In the genomic region with DNA sequence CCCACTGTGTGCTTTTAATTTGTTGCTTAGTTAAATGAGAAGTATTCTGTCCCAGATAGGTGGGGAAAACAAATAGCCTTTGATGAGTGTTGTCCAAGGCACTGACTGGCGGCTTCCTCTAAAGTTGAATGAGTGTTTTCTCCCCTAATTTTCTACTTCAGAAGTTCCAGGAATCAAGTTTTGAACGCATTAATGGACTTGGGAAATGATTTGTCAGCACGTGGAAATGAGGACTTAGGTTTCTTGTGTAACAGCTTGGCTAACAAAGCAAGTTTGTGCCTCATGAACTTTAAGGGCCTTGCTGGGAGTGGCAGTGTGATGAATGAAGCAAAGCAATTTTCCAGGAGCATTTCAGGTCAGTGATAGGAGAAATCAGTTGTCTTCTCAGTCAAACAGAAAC, we compare ENCODE assay signal across 19 cellular contexts. TPM values are rescaled to one million over a fixed set of nuclear protein-coding genes. Genes with fewer than 3 reads are reported as not detected.
A peak's percentile ranks its signal among the peaks of the same experiment; 100 is the strongest.
DNase-seq lines count a peak whose midpoint lies in the region; ATAC-seq and TF ChIP-seq lines count a peak whose summit lies in the region.
"Had no signal": no experiment of that assay in that cellular context is flagged by ENCODE, and none has a peak within 500 bp of the region (broad histone marks: within the 10 kb centered on the region; RNA-seq: fewer than 3 reads in every experiment).

No MANE protein-coding gene starts in this region.

- peaks cover 54% of the 10 kb centered on the region for H3K4me1 Mint-ChIP-seq in nephron progenitor cell
- H3K4me1 Mint-ChIP-seq in activated T-helper 1 cell treated with anti-CD3 and anti-CD28 coated beads, Interleukin-12 subunit alpha, Interleukin-12 subunit beta, Interleukin-2, Interleukin-4 antibody, amounts not matched to agents 30 ng/mL and 10 ng/mL and 1 ng/mL, durations not matched to agents 14 hours and 24 hours and 36 hours (ENCODE audit: low read depth) = peaks cover 5% of the 10 kb centered on the region
- H3K4me1 Mint-ChIP-seq: activated T-helper 17 cell treated with anti-CD3 and anti-CD28 coated beads, Interleukin-2, amount 50 U/mL, for 72 hours had no signal

- H3K27me3 Mint-ChIP-seq in nephron progenitor cell (ENCODE audit: low read depth, poor library complexity) = no peaks in the 10 kb centered on the region
- H3K27me3 Mint-ChIP-seq in activated T-helper 1 cell treated with anti-CD3 and anti-CD28 coated beads, Interleukin-12 subunit alpha, Interleukin-12 subunit beta, Interleukin-2, Interleukin-4 antibody, amounts not matched to agents 30 ng/mL and 10 ng/mL and 1 ng/mL, durations not matched to agents 14 hours and 24 hours and 36 hours (ENCODE audit: insufficient read depth) = no peaks in the 10 kb centered on the region
- H3K27me3 Mint-ChIP-seq: activated CD4-positive, alpha-beta memory T cell treated with anti-CD3 and anti-CD28 coated beads, Interleukin-2, amount 10 ng/mL, durations not matched to agents 7 days and 5 days; activated T-helper 17 cell treated with anti-CD3 and anti-CD28 coated beads, Interleukin-2, amount 50 U/mL, for 72 hours; naive B cell had no signal

- H3K4me3 ChIP-seq in AG09309 (ENCODE audit: control insufficient read depth, low read depth, low read length) = no peak overlapping the region
- H3K4me3 ChIP-seq: uterus had no signal

- H3K4me3 Mint-ChIP-seq in nephron progenitor cell = peak overlapping the region; percentile 45
- H3K4me3 Mint-ChIP-seq in activated T-helper 1 cell treated with anti-CD3 and anti-CD28 coated beads, Interleukin-12 subunit alpha, Interleukin-12 subunit beta, Interleukin-2, Interleukin-4 antibody, amounts not matched to agents 30 ng/mL and 10 ng/mL and 1 ng/mL, durations not matched to agents 14 hours and 24 hours and 36 hours = no peak overlapping the region
- H3K4me3 Mint-ChIP-seq: activated CD4-positive, alpha-beta memory T cell treated with anti-CD3 and anti-CD28 coated beads, Interleukin-2, amount 10 ng/mL, durations not matched to agents 7 days and 5 days; activated T-helper 17 cell treated with anti-CD3 and anti-CD28 coated beads, Interleukin-2, amount 50 U/mL, for 72 hours; immature natural killer cell; naive B cell had no signal

- intact Hi-C loops in activated T-helper 1 cell treated with anti-CD3 and anti-CD28 coated beads, Interleukin-12 subunit alpha, Interleukin-12 subunit beta, Interleukin-2, Interleukin-4 antibody, amounts not matched to agents 30 ng/mL and 10 ng/mL and 1 ng/mL, durations not matched to agents 14 hours and 24 hours and 36 hours (cut with micrococcal nuclease) = no loop called here

- ATAC-seq in HG03342 (IDR thresholded peaks at IDR 0.05; ENCODE audit: unreplicated experiment) = no peak
- ATAC-seq in GM18858 (IDR thresholded peaks at IDR 0.05; ENCODE audit: unreplicated experiment) = no peak
- ATAC-seq: activated T-helper 17 cell treated with anti-CD3 and anti-CD28 coated beads, Interleukin-2, amount 50 U/mL, for 72 hours; foreskin keratinocyte; SK-N-SH treated with all-trans-retinoic acid at 6 μM for 48 hours had no signal

- peaks cover 6% of the 10 kb centered on the region for H3K36me3 Mint-ChIP-seq in nephron progenitor cell (ENCODE audit: low read depth)
- peaks cover 4% of the 10 kb centered on the region for H3K36me3 Mint-ChIP-seq in activated T-helper 1 cell treated with anti-CD3 and anti-CD28 coated beads, Interleukin-12 subunit alpha, Interleukin-12 subunit beta, Interleukin-2, Interleukin-4 antibody, amounts not matched to agents 30 ng/mL and 10 ng/mL and 1 ng/mL, durations not matched to agents 14 hours and 24 hours and 36 hours (ENCODE audit: low read depth)

- in situ Hi-C loops in SK-MEL-5 (cut with HindIII; ENCODE audit: low pct_unique_long_range_greater_than_20kb, low sequenced_read_pairs) = no loop called here

- peak overlapping the region; percentile 91 for H3K27ac Mint-ChIP-seq in nephron progenitor cell
- H3K27ac Mint-ChIP-seq in activated T-helper 1 cell treated with anti-CD3 and anti-CD28 coated beads, Interleukin-12 subunit alpha, Interleukin-12 subunit beta, Interleukin-2, Interleukin-4 antibody, amounts not matched to agents 30 ng/mL and 10 ng/mL and 1 ng/mL, durations not matched to agents 14 hours and 24 hours and 36 hours = no peak overlapping the region
- H3K27ac Mint-ChIP-seq: activated CD4-positive, alpha-beta memory T cell treated with anti-CD3 and anti-CD28 coated beads, Interleukin-2, amount 10 ng/mL, durations not matched to agents 7 days and 5 days; activated T-helper 17 cell treated with anti-CD3 and anti-CD28 coated beads, Interleukin-2, amount 50 U/mL, for 72 hours; immature natural killer cell; naive B cell had no signal

- TF ChIP-seq CTCF in AG09309 (IDR thresholded peaks at IDR 0.05; ENCODE audit: control insufficient read depth, insufficient read depth, low read depth, low read length, missing control alignments) (no peak), nephron progenitor cell (IDR thresholded peaks at IDR 0.05) (no peak)

- peak; percentile 2 for DNase-seq in AG09309 (ENCODE audit: low read depth)
- peak; percentile 68 for DNase-seq in SK-MEL-5 (ENCODE audit: low read depth, low spot score)
- peak; percentile 49 for DNase-seq in foreskin melanocyte
- DNase-seq in nephron progenitor cell = no peak
- DNase-seq in A172 (ENCODE audit: low spot score) = no peak
- DNase-seq in activated T-helper 1 cell treated with anti-CD3 and anti-CD28 coated beads, Interleukin-12 subunit alpha, Interleukin-12 subunit beta, Interleukin-2, Interleukin-4 antibody, amounts not matched to agents 30 ng/mL and 10 ng/mL and 1 ng/mL, durations not matched to agents 14 hours and 24 hours and 36 hours (ENCODE audit: low spot score) = no peak
- DNase-seq: activated CD4-positive, alpha-beta memory T cell treated with anti-CD3 and anti-CD28 coated beads, Interleukin-2, amount 10 ng/mL, durations not matched to agents 7 days and 5 days; Calu3; foreskin keratinocyte; immature natural killer cell; naive B cell; NCI-H1092 treated with DMSO at 0.1 percent for 48 hours; NCI-H226; stimulated activated CD4-positive, alpha-beta T cell treated with anti-CD3 and anti-CD28 coated beads, Interleukin-4, amount 100 ng/mL, for 1 hour; uterus had no signal

- H3K9me3 Mint-ChIP-seq in nephron progenitor cell = no peaks in the 10 kb centered on the region
- H3K9me3 Mint-ChIP-seq in activated T-helper 1 cell treated with anti-CD3 and anti-CD28 coated beads, Interleukin-12 subunit alpha, Interleukin-12 subunit beta, Interleukin-2, Interleukin-4 antibody, amounts not matched to agents 30 ng/mL and 10 ng/mL and 1 ng/mL, durations not matched to agents 14 hours and 24 hours and 36 hours = no peaks in the 10 kb centered on the region
- H3K9me3 Mint-ChIP-seq: activated CD4-positive, alpha-beta memory T cell treated with anti-CD3 and anti-CD28 coated beads, Interleukin-2, amount 10 ng/mL, durations not matched to agents 7 days and 5 days; activated T-helper 17 cell treated with anti-CD3 and anti-CD28 coated beads, Interleukin-2, amount 50 U/mL, for 72 hours; immature natural killer cell; naive B cell had no signal

RNA-seq across cellular contexts. Expression of a gene that starts 56.9 kb away (rescaled TPM):
- 10.5 and 11.8 TPM in 2 replicates for total RNA-seq in SK-MEL-5 (2014; rRNA removed; shearing (Covaris generic))
- polyA plus RNA-seq in SK-MEL-5 (2015; cell fraction: cytosol; rRNA removed) = 7.9 and 10.8 TPM in 2 replicates
- polyA plus RNA-seq in SK-MEL-5 (2015; cell fraction: nucleus; rRNA removed) = 7.7 and 10.4 TPM in 2 replicates
- 7.2 and 7.6 TPM in 2 replicates for total RNA-seq in A172 (2014; rRNA removed; shearing (Covaris generic))
- total RNA-seq in activated T-helper 1 cell treated with anti-CD3 and anti-CD28 coated beads, Interleukin-12 subunit alpha, Interleukin-12 subunit beta, Interleukin-2, Interleukin-4 antibody, amounts not matched to agents 30 ng/mL and 10 ng/mL and 1 ng/mL, durations not matched to agents 14 hours and 24 hours and 36 hours = 15.9 and 17.2 TPM in 2 replicates

RNA-seq across cellular contexts. Expression of a gene that starts 57.5 kb away (rescaled TPM):
- 11.2 and 12.9 TPM in 2 replicates for total RNA-seq in SK-MEL-5 (2014; rRNA removed; shearing (Covaris generic))
- 6.6 and 7.9 TPM in 2 replicates for polyA plus RNA-seq in SK-MEL-5 (2015; cell fraction: cytosol; rRNA removed)
- 4.1 TPM in 2 replicates for polyA plus RNA-seq in SK-MEL-5 (2015; cell fraction: nucleus; rRNA removed)
- 5.0 and 5.2 TPM in 2 replicates for total RNA-seq in A172 (2014; rRNA removed; shearing (Covaris generic))
- 10.8 and 11.0 TPM in 2 replicates for total RNA-seq in activated T-helper 1 cell treated with anti-CD3 and anti-CD28 coated beads, Interleukin-12 subunit alpha, Interleukin-12 subunit beta, Interleukin-2, Interleukin-4 antibody, amounts not matched to agents 30 ng/mL and 10 ng/mL and 1 ng/mL, durations not matched to agents 14 hours and 24 hours and 36 hours

Comparison
In these comparisons a context has a peak if more than half of its experiments do, and no peak if none do; other contexts are left out.
1. DNase-seq: peak in AG09309 (single experiment), SK-MEL-5 (single experiment) and foreskin melanocyte (single experiment); none in nephron progenitor cell (single experiment), A172 (single experiment) and activated T-helper 1 cell treated with anti-CD3 and anti-CD28 coated beads, Interleukin-12 subunit alpha, Interleukin-12 subunit beta, Interleukin-2, Interleukin-4 antibody, amounts not matched to agents 30 ng/mL and 10 ng/mL and 1 ng/mL, durations not matched to agents 14 hours and 24 hours and 36 hours (single experiment).